ENCODE assay signal across 1 cellular context in the genomic region with DNA sequence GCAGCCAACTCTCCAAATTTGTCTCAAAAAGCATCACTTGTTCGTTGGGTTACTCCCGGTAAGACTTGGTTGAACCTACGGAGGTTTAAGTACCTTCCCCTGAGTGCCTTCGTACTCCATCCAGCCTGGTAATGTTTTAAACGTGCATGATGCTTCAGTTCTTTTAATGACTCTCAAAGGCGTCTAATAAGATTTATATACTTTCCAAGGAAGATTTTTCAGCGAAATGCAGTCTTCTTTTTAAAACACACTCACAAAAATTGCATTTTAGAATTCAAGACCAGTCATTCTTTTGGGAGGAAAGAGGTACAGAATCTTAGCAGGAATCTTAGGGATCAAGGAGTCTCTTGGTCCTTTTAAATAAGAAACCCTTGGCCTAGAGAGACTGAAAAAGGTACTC.
A peak's percentile ranks its signal among the peaks of the same experiment; 100 is the strongest.
TF ChIP-seq lines count a peak whose summit lies in the region.

No MANE protein-coding gene starts in this region.

TF ChIP-seq in H1, 55 proteins besides CTCF, POLR2A, EP300 and RAD21:
- TF ChIP-seq BRCA1 (IDR thresholded peaks at IDR 0.05; ENCODE audit: low read depth, low read length) = no peak
- TF ChIP-seq ASH2L (IDR thresholded peaks at IDR 0.05; ENCODE audit: low read length) = no peak
- no peak for TF ChIP-seq KDM1A (IDR thresholded peaks at IDR 0.05; ENCODE audit: borderline replicate concordance, low read length)
- TF ChIP-seq HDAC2 (IDR thresholded peaks at IDR 0.05; ENCODE audit: borderline replicate concordance in 1 of 2, low read depth in 2 of 2, low read length in 2 of 2) = no peak
- no peak for TF ChIP-seq TCF12 (IDR thresholded peaks at IDR 0.05; ENCODE audit: low read depth, low read length)
- TF ChIP-seq RXRA (IDR thresholded peaks at IDR 0.05; ENCODE audit: insufficient read depth, low read depth, low read length) = no peak
- no peak for TF ChIP-seq CTBP2 (IDR thresholded peaks at IDR 0.05; ENCODE audit: borderline replicate concordance, insufficient read depth, insufficient read length, low read length)
- peak; percentile 4 for TF ChIP-seq EZH2 (IDR thresholded peaks at IDR 0.05; ENCODE audit: low read depth, low read length, severe bottlenecking)
- TF ChIP-seq GTF2F1 (IDR thresholded peaks at IDR 0.05; ENCODE audit: borderline replicate concordance, low read depth, low read length) = no peak
- no peak for TF ChIP-seq EGR1 (IDR thresholded peaks at IDR 0.05; ENCODE audit: borderline replicate concordance, low read depth, low read length)
- peak; percentile 58; the same call in 1 of the 2 replicates for TF ChIP-seq SUZ12 (IDR thresholded peaks at IDR 0.05; ENCODE audit: low read length)
- no peak for TF ChIP-seq JUND (IDR thresholded peaks at IDR 0.05; ENCODE audit: low read length)
